Comparison of ENCODE assay signal across 12 cellular contexts in the genomic region with DNA sequence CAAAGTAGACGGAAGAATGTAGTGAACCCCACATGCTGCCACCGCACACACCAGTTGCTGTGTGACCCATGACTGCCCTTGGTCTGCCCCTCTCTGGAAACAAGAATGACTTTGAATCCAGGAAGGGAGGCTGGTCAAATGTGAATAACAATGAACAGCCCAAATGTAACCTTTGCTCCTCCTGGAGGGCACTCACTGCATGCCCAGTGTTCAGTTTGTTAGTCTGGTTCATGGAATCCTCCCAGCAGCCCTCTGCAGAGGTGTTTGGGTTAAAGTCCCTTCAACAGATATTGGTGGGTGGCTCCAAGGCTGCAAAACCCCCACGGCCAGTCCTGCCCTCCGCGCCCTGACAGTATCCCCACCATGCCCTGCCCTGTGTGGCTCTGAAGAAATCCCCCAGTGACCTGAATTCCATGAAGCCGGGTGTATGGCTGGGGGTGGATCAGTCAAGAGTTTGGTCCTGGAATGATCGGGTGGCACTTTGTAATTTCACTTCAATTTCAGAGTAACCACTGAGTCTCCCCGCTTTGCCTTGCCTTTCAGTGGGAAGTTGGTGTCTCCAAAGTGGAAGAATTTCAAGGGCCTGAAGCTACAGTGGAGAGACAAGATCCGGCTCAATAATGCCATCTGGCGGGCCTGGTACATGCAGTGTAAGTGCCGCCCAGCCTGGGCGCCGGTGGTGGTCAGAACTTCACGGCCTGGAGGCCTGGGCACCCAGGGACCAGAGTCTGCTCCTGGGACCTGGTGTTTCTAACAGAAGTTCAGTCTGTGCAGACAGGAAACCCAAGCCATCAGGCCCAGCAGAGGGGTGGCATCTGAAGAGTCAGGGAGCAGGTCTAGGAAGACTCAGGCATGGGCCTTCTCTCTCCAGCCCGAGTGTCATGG. TPM values are rescaled to one million over a fixed set of nuclear protein-coding genes. Genes with fewer than 3 reads are reported as not detected.
DNase-seq lines count a peak whose midpoint lies in the region; ATAC-seq and TF ChIP-seq lines count a peak whose summit lies in the region.
"Had no signal": no experiment of that assay in that cellular context is flagged by ENCODE, and none has a peak within 500 bp of the region (broad histone marks: within the 10 kb centered on the region; RNA-seq: fewer than 3 reads in every experiment).

No MANE protein-coding gene starts in this region.

- peak; percentile 26 for TF ChIP-seq CTCF in AG09309 (IDR thresholded peaks at IDR 0.05; ENCODE audit: control insufficient read depth, insufficient read depth, low read depth, low read length, missing control alignments)
- no peak; the same call in 1 of the 2 replicates for TF ChIP-seq CTCF in IMR-90 (conservative IDR thresholded peaks at IDR 0.05; ENCODE audit: low read depth, low read length)
- no peak for TF ChIP-seq CTCF in neural crest cell (conservative IDR thresholded peaks at IDR 0.05)

- no peak for ATAC-seq in IMR-90 (ENCODE audit: low read depth)
- ATAC-seq: pancreas had no signal

- dilution Hi-C loops in IMR-90 (cut with HindIII; ENCODE audit: low sequenced_read_pairs, unreplicated experiment) = no loop called here

- no peak overlapping the region for H3K9ac ChIP-seq in IMR-90 (ENCODE audit: low read depth, low read length)

- POLR2A ChIA-PET in IMR-90 (lab: Charles Lee; ENCODE audit: unreplicated experiment) = no interaction called here

- H2BK20ac ChIP-seq in IMR-90 (ENCODE audit: low read depth, low read length) = no peak overlapping the region

- H3K27ac ChIP-seq in IMR-90 (ENCODE audit: insufficient read depth, low read length) = no peak overlapping the region
- H3K27ac ChIP-seq: pancreas had no signal

- peak overlapping the region; percentile 9 for H3K27ac Mint-ChIP-seq in neural crest cell (ENCODE audit: unreplicated experiment)

- no peak overlapping the region for H3K14ac ChIP-seq in IMR-90 (replicated peaks; ENCODE audit: low read depth, low read length)

- peaks cover 8 to 36% of the 10 kb centered on the region in 2 experiments for H3K79me1 ChIP-seq in IMR-90 (ENCODE audit: low read depth in 1 of 2, low read length in 2 of 2)

- no peak overlapping the region for H3K23ac ChIP-seq in IMR-90 (ENCODE audit: low read depth, low read length)

- no peak overlapping the region for H2AK5ac ChIP-seq in IMR-90 (ENCODE audit: low read depth, low read length)

- H3K9me3 ChIP-seq in IMR-90 (ENCODE audit: control insufficient read depth, insufficient read depth, low read length) = no peaks in the 10 kb centered on the region
- H3K9me3 ChIP-seq: pancreas had no signal

- DNase-seq in AG09309 (ENCODE audit: low read depth) (no peak), IMR-90 (no peak), ecto neural progenitor cell (ENCODE audit: low spot score) (peak; percentile 44), neural crest cell (ENCODE audit: low read depth, low spot score) (no peak), NCI-H187 treated with DMSO at 0.1 percent for 48 hours (lab: John Stamatoyannopoulos, UW) (no peak), activated gamma-delta T cell treated with Interleukin-2 at 50 U/mL for 16 hours (no peak), T-helper 9 cell (no peak)
- no peak for DNase-seq in activated CD4-positive, alpha-beta T cell treated with anti-CD3 and anti-CD28 coated beads, Interleukin-2, amount 50 U/mL, for 48 hours
- DNase-seq: erythroblast, NCI-H2029 treated with DMSO at 0.1 percent for 48 hours had no signal

- H3K27me3 Mint-ChIP-seq in neural crest cell (ENCODE audit: low read depth) = no peaks in the 10 kb centered on the region

- TF ChIP-seq RAD21 in IMR-90 (IDR thresholded peaks at IDR 0.05; ENCODE audit: low read length) = no peak

- BruUV-seq in IMR-90 (replicated peaks; lab: Mats Ljungman, UMichigan) = no TSS peak

- no peak overlapping the region for H4K5ac ChIP-seq in IMR-90 (ENCODE audit: low read depth, low read length)

- TF ChIP-seq POLR2A in IMR-90 (IDR thresholded peaks at IDR 0.05; ENCODE audit: low read depth, low read length) = no peak

- intact Hi-C loops in IMR-90 (cut with micrococcal nuclease) = no loop called here

- H2BK120ac ChIP-seq in IMR-90 (ENCODE audit: low read depth, low read length) = no peak overlapping the region

- no peak overlapping the region for H2AFZ ChIP-seq in IMR-90 (replicated peaks; ENCODE audit: low read length, poor library complexity)

- no peaks in the 10 kb centered on the region for H3K9me3 Mint-ChIP-seq in neural crest cell

- peak overlapping the region; percentile 73 for H2AK9ac ChIP-seq in IMR-90 (replicated peaks; ENCODE audit: low read depth, low read length, poor library complexity)

- H3K36me3 ChIP-seq in IMR-90 (ENCODE audit: control insufficient read depth, insufficient read depth, low read length) = peaks cover 30% of the 10 kb centered on the region

- peaks cover 14% of the 10 kb centered on the region for H3K4me1 Mint-ChIP-seq in neural crest cell

- in situ Hi-C loops in IMR-90 (cut with MboI; ENCODE audit: low sequenced_read_pairs) = no loop called here

- no peak overlapping the region for H3K4ac ChIP-seq in IMR-90 (ENCODE audit: low read depth, low read length)

- WGBS in IMR-90 (ENCODE audit: extremely low coverage in 2 of 2, insufficient read length in 1 of 2), 2 experiments = 95% methylated on average over 6 of the region's 15 CpGs; no CpG with 5 or more reads in 1 of the 2 experiments

- no peaks in the 10 kb centered on the region for H3K9me1 ChIP-seq in IMR-90 (ENCODE audit: insufficient read depth, low read length)

- H3K4me3 ChIP-seq in AG09309 (ENCODE audit: control insufficient read depth, low read depth, low read length) (no peak overlapping the region), IMR-90 (ENCODE audit: insufficient read depth, low read depth, low read length) (no peak overlapping the region)
- H3K4me3 ChIP-seq: pancreas had no signal

- H4K91ac ChIP-seq in IMR-90 (ENCODE audit: insufficient read depth, low read depth, low read length) = no peak overlapping the region

- no peak overlapping the region for H3K18ac ChIP-seq in IMR-90 (ENCODE audit: low read depth, low read length)

- H4K20me1 ChIP-seq in IMR-90 (ENCODE audit: insufficient read depth, low read length) = peaks cover 35% of the 10 kb centered on the region

- peaks cover 7% of the 10 kb centered on the region; the same call in 1 of the 2 replicates for H3K4me1 ChIP-seq in IMR-90 (ENCODE audit: control insufficient read depth, insufficient read depth, low read length)

- no peaks in the 10 kb centered on the region for H3K36me3 Mint-ChIP-seq in neural crest cell (ENCODE audit: low read depth)

- no peak overlapping the region for H4K8ac ChIP-seq in IMR-90 (ENCODE audit: low read depth in 2 of 2, low read length in 2 of 2)

- no peaks in the 10 kb centered on the region for H3K27me3 ChIP-seq in IMR-90 (ENCODE audit: control insufficient read depth, insufficient read depth, low read length)
- H3K27me3 ChIP-seq: pancreas had no signal

- no peak overlapping the region for H3K56ac ChIP-seq in IMR-90 (ENCODE audit: extremely low read depth, insufficient read depth, low read length)

- H3K4me3 Mint-ChIP-seq in neural crest cell = no peak overlapping the region

- H2BK15ac ChIP-seq in IMR-90 (ENCODE audit: low read depth, low read length) = no peak overlapping the region

- H2BK5ac ChIP-seq in IMR-90 (ENCODE audit: low read depth, low read length, poor library complexity, severe bottlenecking) = no peak overlapping the region

- CTCF ChIA-PET in IMR-90 (lab: Yijun Ruan, JAX) = interaction anchor here (1.9 kb wide), 1 partner anchor 72 kb away, joined by 6 read pairs; no protein-coding TSS in a partner anchor

- no peak overlapping the region for H3K4me2 ChIP-seq in IMR-90 (ENCODE audit: low read depth, low read length)

TF ChIP-seq in IMR-90, 13 proteins besides CTCF, POLR2A, EP300 and RAD21:
- TF ChIP-seq, protein P1, sequence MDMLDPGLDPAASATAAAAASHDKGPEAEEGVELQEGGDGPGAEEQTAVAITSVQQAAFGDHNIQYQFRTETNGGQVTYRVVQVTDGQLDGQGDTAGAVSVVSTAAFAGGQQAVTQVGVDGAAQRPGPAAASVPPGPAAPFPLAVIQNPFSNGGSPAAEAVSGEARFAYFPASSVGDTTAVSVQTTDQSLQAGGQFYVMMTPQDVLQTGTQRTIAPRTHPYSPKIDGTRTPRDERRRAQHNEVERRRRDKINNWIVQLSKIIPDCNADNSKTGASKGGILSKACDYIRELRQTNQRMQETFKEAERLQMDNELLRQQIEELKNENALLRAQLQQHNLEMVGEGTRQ (IDR thresholded peaks at IDR 0.05; ENCODE audit: low read depth, low read length) = no peak
- no peak for TF ChIP-seq SMC3 (IDR thresholded peaks at IDR 0.05; ENCODE audit: low read depth, low read length)
- no peak for TF ChIP-seq BHLHE40 (IDR thresholded peaks at IDR 0.05; ENCODE audit: low read depth, low read length)
- no peak for TF ChIP-seq CHD1 (IDR thresholded peaks at IDR 0.05; ENCODE audit: low read depth, low read length)

RNA-seq across cellular contexts. Expression of a gene that starts 47.1 kb away (rescaled TPM):
- total RNA-seq in IMR-90 (2012; rRNA removed) (not detected in 2 replicates), neural crest cell (not detected in 2 replicates)
- polyA plus RNA-seq in IMR-90 (2012; rRNA removed) = not detected in 2 replicates
- polyA plus RNA-seq in IMR-90 (2012; cell fraction: cytosol; rRNA removed) = not detected in 2 replicates
- not detected in 2 replicates for polyA plus RNA-seq in IMR-90 (2012; cell fraction: nucleus; rRNA removed; ENCODE audit: low replicate concordance)
- total RNA-seq: pancreas had no signal
- polyA plus RNA-seq: keratinocyte, pancreas had no signal

RNA-seq across cellular contexts. Expression of a gene that starts 48.4 kb away (rescaled TPM):
- total RNA-seq in IMR-90 (2012; rRNA removed) (2.7 and 3.1 TPM in 2 replicates), neural crest cell (39.8 and 44.5 TPM in 2 replicates)
- polyA plus RNA-seq in IMR-90 (2012; rRNA removed) = 9.5 and 10.8 TPM in 2 replicates
- polyA plus RNA-seq in IMR-90 (2012; cell fraction: cytosol; rRNA removed) = 5.9 and 8.8 TPM in 2 replicates
- 29.1 and 35.2 TPM in 2 replicates for polyA plus RNA-seq in IMR-90 (2012; cell fraction: nucleus; rRNA removed; ENCODE audit: low replicate concordance)

RNA-seq across cellular contexts. Expression of a gene that starts 56.0 kb away (rescaled TPM):
- 0.36 TPM in 1 of 2 replicates, not detected in the other for total RNA-seq in IMR-90 (2012; rRNA removed)
- 0.19 and 0.26 TPM in 2 replicates for polyA plus RNA-seq in IMR-90 (2012; rRNA removed)
- 0.87 and 0.90 TPM in 2 replicates for polyA plus RNA-seq in IMR-90 (2012; cell fraction: cytosol; rRNA removed)
- polyA plus RNA-seq in IMR-90 (2012; cell fraction: nucleus; rRNA removed; ENCODE audit: low replicate concordance) = 0.75 and 0.88 TPM in 2 replicates
- 1.1 and 1.7 TPM in 2 replicates for total RNA-seq in neural crest cell

Comparison
In these comparisons a context has a peak if more than half of its experiments do, and no peak if none do; other contexts are left out.
1. RNA of a gene that starts 48.4 kb away (total RNA-seq): 39.8 to 44.5 TPM in neural crest cell; 2.7 to 3.1 TPM in IMR-90; every median in the first group is over 10 times any median in the second.